10 cellular contexts compared by ENCODE assay signal in the genomic region with DNA sequence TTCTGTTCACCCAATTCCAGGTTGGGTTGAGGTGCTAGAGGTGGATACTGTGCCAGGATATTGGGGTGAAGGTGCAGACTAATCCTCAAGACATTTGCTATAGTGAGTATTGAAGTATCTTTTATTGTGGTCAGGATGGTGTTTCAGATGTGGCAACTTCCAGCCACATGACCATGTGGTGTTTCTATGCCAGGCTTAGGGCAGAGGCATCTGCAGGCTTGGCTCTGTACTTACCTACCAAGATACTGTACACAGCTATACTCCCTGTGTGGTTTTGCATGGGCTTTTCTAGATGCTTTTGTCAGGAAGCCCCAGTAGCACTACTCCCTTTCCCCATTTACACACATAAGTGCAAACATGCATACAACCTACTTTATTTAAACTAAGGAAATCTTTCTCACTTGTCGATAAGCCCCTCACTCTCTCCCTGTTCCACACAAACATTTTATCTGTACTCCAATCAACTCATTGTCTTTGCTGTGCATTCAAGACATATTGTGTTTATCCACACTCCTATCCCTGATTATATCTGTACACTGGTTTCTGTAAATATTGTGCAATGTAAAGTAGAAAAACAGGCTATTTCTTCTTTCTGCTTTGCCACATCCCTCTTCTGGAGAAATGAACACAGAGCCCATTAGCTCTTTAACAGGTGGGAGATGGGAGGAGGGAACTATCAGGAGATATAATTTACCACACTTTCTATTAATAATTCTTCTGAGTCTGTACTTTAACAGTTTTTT. TPM values are rescaled to one million over a fixed set of nuclear protein-coding genes. Genes with fewer than 3 reads are reported as not detected.
DNase-seq lines count a peak whose midpoint lies in the region; ATAC-seq lines count a peak whose summit lies in the region.
"Had no signal": no experiment of that assay in that cellular context is flagged by ENCODE, and none has a peak within 500 bp of the region (broad histone marks: within the 10 kb centered on the region; RNA-seq: fewer than 3 reads in every experiment).

No MANE protein-coding gene starts in this region.

- peak; percentile 23 for DNase-seq in activated T-cell treated with anti-CD3 and anti-CD28 coated beads, Interleukin-2, amount 50 U/mL, for 1 hour
- DNase-seq in activated T-cell treated with anti-CD3 and anti-CD28 coated beads, Interleukin-2, amount 50 U/mL, for 48 hours: no peak
- DNase-seq in T-helper 17 cell (peak in 2 of 3 donors; percentile 21 to 37), iris pigment epithelial cell (ENCODE audit: low read depth) (peak; percentile 70), dedifferentiated amniotic fluid mesenchymal stem cell (ENCODE audit: extremely low spot score) (no peak), RKO (ENCODE audit: low spot score) (no peak), DMS153 treated with DMSO at 0.1 percent for 48 hours (lab: John Stamatoyannopoulos, UW; ENCODE audit: unreplicated experiment) (no peak)
- DNase-seq: naive B cell had no signal

- H3K27ac Mint-ChIP-seq in T-helper 17 cell: peak overlapping the region; percentile 62

- ATAC-seq in HG03139 (IDR thresholded peaks at IDR 0.05; ENCODE audit: unreplicated experiment) (peak; percentile 88), T-helper 17 cell (peak; percentile 97)

- H3K4me3 Mint-ChIP-seq in T-helper 17 cell: peak overlapping the region; percentile 74
- H3K4me3 Mint-ChIP-seq: naive B cell had no signal

- no peaks in the 10 kb centered on the region for H3K36me3 Mint-ChIP-seq in T-helper 17 cell (ENCODE audit: low read depth)
- H3K36me3 Mint-ChIP-seq: naive B cell had no signal

- peaks cover 21% of the 10 kb centered on the region for H3K4me1 Mint-ChIP-seq in T-helper 17 cell

- no peaks in the 10 kb centered on the region for H3K27me3 Mint-ChIP-seq in T-helper 17 cell
- H3K27me3 Mint-ChIP-seq: naive B cell had no signal

- no peaks in the 10 kb centered on the region for H3K9me3 ChIP-seq in T-helper 17 cell (ENCODE audit: control insufficient read depth, low read length, poor library complexity, severe bottlenecking)
- H3K9me3 ChIP-seq: Caco-2 had no signal

RNA-seq across cellular contexts. Expression of a gene that starts 12.3 kb away (rescaled TPM):
- total RNA-seq in T-helper 17 cell: 10 to 100 TPM; 14.3 to 17.9 TPM

RNA-seq across cellular contexts. Expression of a gene that starts 13.5 kb away (rescaled TPM):
- total RNA-seq in T-helper 17 cell: 100 to 1,000 TPM; 117 to 133 TPM

Comparison
In these comparisons a context has a peak if more than half of its experiments do, and no peak if none do; other contexts are left out.
1. DNase-seq: peak in activated T-cell treated with anti-CD3 and anti-CD28 coated beads, Interleukin-2, amount 50 U/mL, for 1 hour (single experiment), T-helper 17 cell (2 of 3) and iris pigment epithelial cell (single experiment); none in activated T-cell treated with anti-CD3 and anti-CD28 coated beads, Interleukin-2, amount 50 U/mL, for 48 hours (0 of 2), dedifferentiated amniotic fluid mesenchymal stem cell (single experiment), RKO (single experiment) and DMS153 treated with DMSO at 0.1 percent for 48 hours (single experiment).